Comparison of ENCODE assay signal across 8 cellular contexts in the genomic region with DNA sequence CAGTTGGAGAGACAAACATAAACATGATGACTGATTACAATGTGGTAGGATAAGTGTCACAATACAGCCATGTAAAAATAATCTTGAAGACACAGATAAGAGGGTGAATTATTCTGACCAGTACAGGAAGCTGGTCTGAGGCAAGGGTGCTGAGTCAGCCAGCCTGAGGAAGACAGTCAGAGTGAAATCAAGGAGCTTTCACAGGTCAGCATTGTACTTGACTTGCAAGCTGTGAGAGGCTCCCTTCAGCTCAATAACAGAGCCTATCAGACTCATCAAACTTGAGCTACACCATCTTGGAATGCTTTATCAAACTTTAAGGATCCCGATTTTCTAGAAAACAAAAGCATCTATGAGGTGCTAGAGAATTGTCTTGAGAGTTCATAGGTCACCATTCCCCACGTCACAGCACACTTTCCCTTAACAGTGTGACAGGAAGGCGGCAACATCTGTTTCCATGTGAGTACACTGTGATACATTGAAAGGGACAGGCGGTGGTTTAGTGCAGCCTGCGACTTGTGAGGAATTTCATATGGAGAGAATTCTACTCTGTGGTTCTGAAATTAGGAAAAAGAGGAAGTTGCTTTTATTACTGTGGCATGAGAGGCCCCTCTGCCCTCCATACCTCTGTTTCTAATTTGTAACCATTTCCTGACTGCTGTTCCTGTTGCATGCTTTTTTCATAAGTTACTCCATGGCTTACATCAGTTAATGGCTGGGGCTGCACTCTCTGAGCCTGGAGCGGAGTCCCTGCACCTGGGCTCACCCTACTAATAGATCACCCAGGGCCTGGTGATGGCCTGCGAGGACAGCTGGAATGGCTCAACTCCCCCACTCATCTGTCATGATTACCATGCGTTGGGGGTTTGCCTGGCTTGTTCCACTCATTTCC.
DNase-seq lines count a peak whose midpoint lies in the region; ATAC-seq, FAIRE-seq and TF ChIP-seq lines count a peak whose summit lies in the region.

No MANE protein-coding gene starts in this region.

- H2AK5ac ChIP-seq in trophoblast cell (ENCODE audit: low read length): no peak overlapping the region

- CTCF ChIA-PET in GM12878 (lab: Yijun Ruan, JAX): no interaction called here

- H4K91ac ChIP-seq in trophoblast cell (ENCODE audit: low read depth, low read length): no peak overlapping the region

- FAIRE-seq in GM12878 (lab: Jason Lieb, UNC): peak; percentile 27

- no peak overlapping the region for H2BK120ac ChIP-seq in trophoblast cell (ENCODE audit: insufficient read depth, low read length, poor library complexity)

- no peaks in the 10 kb centered on the region for H4K20me1 ChIP-seq in BLaER1
- H4K20me1 ChIP-seq in GM12878 (ENCODE audit: control insufficient read depth, insufficient read depth): no peaks in the 10 kb centered on the region

- no peaks in the 10 kb centered on the region for H3K79me1 ChIP-seq in trophoblast cell (ENCODE audit: low read length)

- POLR2A ChIA-PET in GM12878 (lab: Charles Lee): no interaction called here

- no TSS peak for BruUV-seq in GM12878 (replicated peaks; lab: Mats Ljungman, UMichigan)

- H2BK12ac ChIP-seq in trophoblast cell (ENCODE audit: low read length): no peak overlapping the region

- TF ChIP-seq CTCF in GM12878 (IDR thresholded peaks at IDR 0.05 in 2 of 3, conservative IDR thresholded peaks at IDR 0.05 in 1 of 3; ENCODE audit: control insufficient read depth in 2 of 3, extremely low read depth in 1 of 3, insufficient read depth in 1 of 3, low read depth in 3 of 3, low read length in 3 of 3): no peak

- H2AFZ ChIP-seq in GM12878 (ENCODE audit: control insufficient read depth, low read depth, low read length) (no peak overlapping the region), trophoblast cell (ENCODE audit: insufficient read depth, low read length, poor library complexity) (no peak overlapping the region)

- H3K18ac ChIP-seq in trophoblast cell (ENCODE audit: low read length): no peak overlapping the region

- H3K4me1 ChIP-seq in BLaER1 (peaks cover 6% of the 10 kb centered on the region), GM12878 (ENCODE audit: control insufficient read depth, insufficient read depth, low read length) (0 out of 2 replicates have a peak, but pooled peaks cover 5% of the 10 kb centered on the region), trophoblast cell (ENCODE audit: control insufficient read depth in 1 of 2, insufficient read depth in 2 of 2, low read length in 2 of 2) (peaks cover 4 to 10% of the 10 kb centered on the region in 2 experiments)

- no peak overlapping the region for H4K8ac ChIP-seq in trophoblast cell (ENCODE audit: low read depth, low read length)

- no peak overlapping the region for H3K23ac ChIP-seq in trophoblast cell (ENCODE audit: low read length)

- no peak overlapping the region for H2BK5ac ChIP-seq in trophoblast cell (ENCODE audit: low read depth, low read length, poor library complexity)

- RAD21 ChIA-PET in GM12878 (lab: Charles Lee; ENCODE audit: unreplicated experiment): interaction anchor here (1.4 kb wide), 1 partner anchor 600 kb away, joined by 3 read pairs; no protein-coding TSS in a partner anchor

- H3K4ac ChIP-seq in trophoblast cell (ENCODE audit: low read depth, low read length): no peak overlapping the region

- H3K27me3 ChIP-seq in BLaER1 (no peaks in the 10 kb centered on the region), GM12878 (replicated peaks in 1 of 2; ENCODE audit: control insufficient read depth in 2 of 2, insufficient read depth in 2 of 2, low read length in 1 of 2) (no peaks in the 10 kb centered on the region), trophoblast cell (ENCODE audit: insufficient read depth, low read length) (no peaks in the 10 kb centered on the region)

- H3K4me2 ChIP-seq in BLaER1 (peak overlapping the region; percentile 42), GM12878 (ENCODE audit: control insufficient read depth, insufficient read depth) (no peak overlapping the region), trophoblast cell (ENCODE audit: low read length) (no peak overlapping the region)

- peak; percentile 11 for DNase-seq in GM12878 (ENCODE audit: low read depth, low spot score)
- peak; percentile 11 to 26 for DNase-seq in trophoblast cell
- DNase-seq in stimulated activated naive CD4-positive, alpha-beta T cell (lab: John Stamatoyannopoulos, UW): no peak
- DNase-seq in stimulated activated CD4-positive, alpha-beta T cell treated with anti-CD3 and anti-CD28 coated beads, Interleukin-12 subunit alpha, Interleukin-12 subunit beta, amount 100 ng/mL, for 4 hours: no peak

- 16% methylated on average over 8 of the region's 8 CpGs for WGBS in GM12878 (ENCODE audit: insufficient coverage, insufficient replicate concordance, low lambda C conversion rate, missing lambda C conversion rate)
- no CpG with 5 or more reads among the region's 8 CpGs for WGBS in trophoblast cell (ENCODE audit: extremely low coverage, insufficient coverage, insufficient read length)

- H4K12ac ChIP-seq in trophoblast cell (ENCODE audit: low read depth, low read length): no peak overlapping the region

- H3K4me3 ChIP-seq in BLaER1: no peak overlapping the region
- H3K4me3 ChIP-seq in GM12878: no peak overlapping the region
- H3K4me3 ChIP-seq in trophoblast cell (ENCODE audit: low read depth, low read length): no peak overlapping the region

- no peak for TF ChIP-seq EP300 in GM12878 (IDR thresholded peaks at IDR 0.05; ENCODE audit: borderline replicate concordance in 1 of 2, control insufficient read depth in 1 of 2, low read depth in 2 of 2, low read length in 2 of 2)

- SMC1A ChIA-PET in GM12878 (lab: Charles Lee; ENCODE audit: uncharacterized antibody, unreplicated experiment): interaction anchor here (0.8 to 1.4 kb wide), 2 partner anchors 15 to 141 kb away, joined by 3 read pairs; no protein-coding TSS in a partner anchor

- no peak for TF ChIP-seq RAD21 in GM12878 (IDR thresholded peaks at IDR 0.05; ENCODE audit: insufficient read depth, low read depth, low read length)

- no peak for TF ChIP-seq POLR2A in GM12878 (IDR thresholded peaks at IDR 0.05; ENCODE audit: low read depth, low read length)

- in situ Hi-C loops in GM12878 (cut with MboI): no loop called here

- H3K79me2 ChIP-seq in GM12878 (ENCODE audit: control insufficient read depth, insufficient read depth, low read length): no peaks in the 10 kb centered on the region
- H3K79me2 ChIP-seq in trophoblast cell (ENCODE audit: control insufficient read depth, insufficient read depth, low read length, poor library complexity): no peaks in the 10 kb centered on the region

- H3K9ac ChIP-seq in BLaER1 (no peak overlapping the region), GM12878 (ENCODE audit: control insufficient read depth, insufficient read depth, low read length) (no peak overlapping the region), trophoblast cell (ENCODE audit: low read length) (no peak overlapping the region)

- H3K9me3 ChIP-seq in BLaER1 (no peaks in the 10 kb centered on the region), GM12878 (replicated peaks; ENCODE audit: control insufficient read depth, insufficient read depth, low read length) (no peaks in the 10 kb centered on the region), trophoblast cell (ENCODE audit: insufficient read depth, low read depth, low read length) (no peaks in the 10 kb centered on the region)

- H3K36me3 ChIP-seq in BLaER1 (no peaks in the 10 kb centered on the region), GM12878 (ENCODE audit: control insufficient read depth in 2 of 2, insufficient read depth in 2 of 2, low read length in 1 of 2) (no peaks in the 10 kb centered on the region), trophoblast cell (ENCODE audit: control insufficient read depth in 1 of 2, insufficient read depth in 2 of 2, low read length in 2 of 2) (no peaks in the 10 kb centered on the region)

- intact Hi-C loops in GM12878 (cut with micrococcal nuclease; ENCODE audit: unreplicated experiment): no loop called here

- ATAC-seq in GM21360 (IDR thresholded peaks at IDR 0.05; ENCODE audit: unreplicated experiment): peak; percentile 80
- peak; percentile 74 for ATAC-seq in HG03521 (IDR thresholded peaks at IDR 0.05; ENCODE audit: unreplicated experiment)
- ATAC-seq in GM12878: peak; percentile 97
- no peak for ATAC-seq in HG03135 (IDR thresholded peaks at IDR 0.05; ENCODE audit: unreplicated experiment)

- no peak overlapping the region for H3K14ac ChIP-seq in trophoblast cell (ENCODE audit: low read length)

- no peak overlapping the region for H3K27ac ChIP-seq in BLaER1
- no peak overlapping the region for H3K27ac ChIP-seq in GM12878 (ENCODE audit: control insufficient read depth, insufficient read depth)
- H3K27ac ChIP-seq in trophoblast cell (ENCODE audit: low read depth, low read length): no peak overlapping the region

TF ChIP-seq in GM12878, 131 proteins besides CTCF, POLR2A, EP300 and RAD21 (continues in another document):
- TF ChIP-seq IKZF2 (IDR thresholded peaks at IDR 0.05) (peak; percentile 20 to 23; a peak in 1 of 4 replicates), STAT1 (conservative IDR thresholded peaks at IDR 0.05) (no peak), ZNF217 (IDR thresholded peaks at IDR 0.05) (no peak), BCL11A (IDR thresholded peaks at IDR 0.05; ENCODE audit: low read depth, low read length) (no peak), TCF12 (IDR thresholded peaks at IDR 0.05; ENCODE audit: low read depth, low read length) (0 out of 2 replicates have a peak, but pooled peaks have one; percentile 23), IRF4 (IDR thresholded peaks at IDR 0.05; ENCODE audit: low read depth, low read length) (no peak), SUPT20H (IDR thresholded peaks at IDR 0.05; ENCODE audit: borderline replicate concordance, control insufficient read depth, low read depth, low read length) (no peak), MYB (IDR thresholded peaks at IDR 0.05; ENCODE audit: borderline replicate concordance, low read depth, low read length) (no peak), HCFC1 (IDR thresholded peaks at IDR 0.05; ENCODE audit: low read length) (no peak), RAD51 (IDR thresholded peaks at IDR 0.05) (no peak), ASH2L (IDR thresholded peaks at IDR 0.05; ENCODE audit: borderline replicate concordance, low read depth) (no peak), JUNB (IDR thresholded peaks at IDR 0.05) (0 out of 2 replicates have a peak, but pooled peaks have one; percentile 8), BMI1 (IDR thresholded peaks at IDR 0.05; ENCODE audit: borderline replicate concordance) (no peak), TAF1 (IDR thresholded peaks at IDR 0.05; ENCODE audit: borderline replicate concordance, low read depth, low read length) (no peak), BACH1 (IDR thresholded peaks at IDR 0.05; ENCODE audit: borderline replicate concordance) (peak; percentile 53; the same call in 1 of the 2 replicates), SRF (IDR thresholded peaks at IDR 0.05; ENCODE audit: low read depth in 2 of 2, low read length in 2 of 2) (no peak), ZZZ3 (IDR thresholded peaks at IDR 0.05; ENCODE audit: control insufficient read depth, insufficient read length, low read depth) (no peak), CBX5 (IDR thresholded peaks at IDR 0.05; ENCODE audit: low read depth) (no peak)

Comparison
In these comparisons a context has a peak if more than half of its experiments do, and no peak if none do; other contexts are left out.
1. DNase-seq: peak in GM12878 (single experiment) and trophoblast cell (2 of 2); none in stimulated activated naive CD4-positive, alpha-beta T cell (0 of 6) and stimulated activated CD4-positive, alpha-beta T cell treated with anti-CD3 and anti-CD28 coated beads, Interleukin-12 subunit alpha, Interleukin-12 subunit beta, amount 100 ng/mL, for 4 hours (single experiment).